ENCODE assay signal across 19 cellular contexts in the genomic region with DNA sequence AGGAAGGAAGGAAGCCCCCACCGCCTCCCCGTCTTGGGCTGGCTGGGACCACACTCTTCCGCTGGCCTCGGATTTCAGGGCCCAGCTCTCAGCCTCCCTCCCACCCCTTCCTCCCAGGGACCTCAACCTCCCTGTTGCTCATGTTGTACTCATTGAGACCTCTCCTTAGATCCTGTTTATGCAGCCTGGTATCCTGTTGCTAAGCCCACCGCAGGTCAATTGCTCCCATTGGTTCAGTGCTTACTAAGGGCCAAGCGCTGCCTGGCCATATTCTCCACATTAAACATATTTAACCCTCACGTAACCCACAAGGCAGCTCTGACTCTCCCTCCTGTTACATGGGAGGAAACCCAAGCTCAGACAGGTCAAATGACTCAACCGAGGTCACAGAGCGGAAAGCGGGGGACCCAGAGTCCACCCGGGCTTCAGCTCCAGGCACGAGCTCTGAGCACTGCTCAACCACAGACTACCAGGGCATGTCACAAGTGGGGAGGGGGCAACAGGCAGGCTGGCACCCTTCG. TPM values are rescaled to one million over a fixed set of nuclear protein-coding genes. Genes with fewer than 3 reads are reported as not detected.
DNase-seq lines count a peak whose midpoint lies in the region; ATAC-seq and TF ChIP-seq lines count a peak whose summit lies in the region.
"Had no signal": no experiment of that assay in that cellular context is flagged by ENCODE, and none has a peak within 500 bp of the region (broad histone marks: within the 10 kb centered on the region; RNA-seq: fewer than 3 reads in every experiment).

No MANE protein-coding gene starts in this region.

- ATAC-seq in activated CD8-positive, alpha-beta T cell treated with anti-CD3 and anti-CD28 coated beads for 36 hours, result peak; percentile 17
- no peak for ATAC-seq in activated CD8-positive, alpha-beta T cell treated with anti-CD3 and anti-CD28 coated beads, Interleukin-2, amount 10 ng/mL, durations not matched to agents 7 days and 5 days
- ATAC-seq in upper lobe of left lung (ENCODE audit: low FRiP score in 2 of 2), result no peak
- ATAC-seq: GM12878, mucosa of descending colon had no signal

- TF ChIP-seq POLR2A in spleen (IDR thresholded peaks at IDR 0.05) (no peak), upper lobe of left lung (IDR thresholded peaks at IDR 0.05) (no peak)

- H3K4me1 ChIP-seq in spleen (peaks cover 0 to 14% (median 2%) of the 10 kb centered on the region in 6 donors), upper lobe of left lung (no peaks in the 10 kb centered on the region)
- H3K4me1 ChIP-seq: heart right ventricle, prostate gland, testis had no signal

- H3K27ac Mint-ChIP-seq in activated CD8-positive, alpha-beta T cell treated with anti-CD3 and anti-CD28 coated beads for 36 hours, result no peak overlapping the region
- no peak overlapping the region for H3K27ac Mint-ChIP-seq in activated CD8-positive, alpha-beta T cell treated with anti-CD3 and anti-CD28 coated beads, Interleukin-2, amount 10 ng/mL, durations not matched to agents 7 days and 5 days
- H3K27ac Mint-ChIP-seq: activated naive CD4-positive, alpha-beta T cell treated with anti-CD3 and anti-CD28 coated beads for 36 hours; T-helper 1 cell treated with Interleukin-12 subunit alpha and Interleukin-12 subunit beta and Interleukin-4 antibody, amounts not matched to agents 30 μg/mL and 1 μg/mL, for 36 hours had no signal

- POLR2A ChIA-PET in activated CD8-positive, alpha-beta T cell treated with anti-CD3 and anti-CD28 coated beads for 36 hours (lab: Charles Lee), result no interaction called here
- POLR2A ChIA-PET in activated CD8-positive, alpha-beta T cell treated with anti-CD3 and anti-CD28 coated beads, Interleukin-2, amount 10 ng/mL, durations not matched to agents 7 days and 5 days (lab: Charles Lee), result no interaction called here

- no peak for TF ChIP-seq CTCF in activated CD8-positive, alpha-beta T cell treated with anti-CD3 and anti-CD28 coated beads for 36 hours (IDR thresholded peaks at IDR 0.05)
- TF ChIP-seq CTCF in foreskin fibroblast (IDR thresholded peaks at IDR 0.05; ENCODE audit: low read depth, low read length) (no peak), spleen (IDR thresholded peaks at IDR 0.05 in 8 of 11, conservative IDR thresholded peaks at IDR 0.05 in 3 of 11) (no peak), upper lobe of left lung (IDR thresholded peaks at IDR 0.05) (no peak), coronary artery (IDR thresholded peaks at IDR 0.05) (no peak)

- H3K27me3 ChIP-seq in spleen (replicated peaks in 1 of 7) (peaks cover 0 to 37% (median 0%) of the 10 kb centered on the region in 7 donors), upper lobe of left lung (no peaks in the 10 kb centered on the region)
- H3K27me3 ChIP-seq: testis had no signal

- H3K36me3 ChIP-seq in spleen (no peaks in the 10 kb centered on the region), upper lobe of left lung (no peaks in the 10 kb centered on the region)
- H3K36me3 ChIP-seq: heart right ventricle, prostate gland had no signal

- peak overlapping the region in 5 of 8 donors; percentile 20 to 69 (median 42) for H3K27ac ChIP-seq in spleen
- no peak overlapping the region for H3K27ac ChIP-seq in upper lobe of left lung
- H3K27ac ChIP-seq in coronary artery, result no peak overlapping the region
- H3K27ac ChIP-seq: heart right ventricle, prostate gland, testis had no signal

- DNase-seq in activated CD8-positive, alpha-beta T cell treated with anti-CD3 and anti-CD28 coated beads for 36 hours, result no peak
- no peak for DNase-seq in activated CD8-positive, alpha-beta T cell treated with anti-CD3 and anti-CD28 coated beads, Interleukin-2, amount 10 ng/mL, durations not matched to agents 7 days and 5 days
- peak; percentile 89 for DNase-seq in amniotic epithelial cell (ENCODE audit: low read depth)
- DNase-seq in foreskin fibroblast, result peak; percentile 71 to 75
- no peak for DNase-seq in spleen
- no peak for DNase-seq in DMS 273 treated with DMSO at 0.1 percent for 48 hours (lab: John Stamatoyannopoulos, UW)
- DNase-seq in upper lobe of left lung, result no peak
- DNase-seq in coronary artery (ENCODE audit: low spot score), result no peak
- DNase-seq: activated naive CD4-positive, alpha-beta T cell treated with anti-CD3 and anti-CD28 coated beads for 36 hours; CD4-positive, alpha-beta memory T cell; heart right ventricle; kidney glomerular epithelial cell; mucosa of descending colon; NCI-H2081; NCI-H774; testis had no signal

- no peaks in the 10 kb centered on the region for H3K9me3 Mint-ChIP-seq in activated CD8-positive, alpha-beta T cell treated with anti-CD3 and anti-CD28 coated beads for 36 hours
- H3K9me3 Mint-ChIP-seq in activated CD8-positive, alpha-beta T cell treated with anti-CD3 and anti-CD28 coated beads, Interleukin-2, amount 10 ng/mL, durations not matched to agents 7 days and 5 days (ENCODE audit: insufficient read depth), result no peaks in the 10 kb centered on the region
- H3K9me3 Mint-ChIP-seq: activated naive CD4-positive, alpha-beta T cell treated with anti-CD3 and anti-CD28 coated beads for 36 hours; T-helper 1 cell treated with Interleukin-12 subunit alpha and Interleukin-12 subunit beta and Interleukin-4 antibody, amounts not matched to agents 30 μg/mL and 1 μg/mL, for 36 hours had no signal

- no peak overlapping the region for H3K4me3 Mint-ChIP-seq in activated CD8-positive, alpha-beta T cell treated with anti-CD3 and anti-CD28 coated beads for 36 hours
- H3K4me3 Mint-ChIP-seq in activated CD8-positive, alpha-beta T cell treated with anti-CD3 and anti-CD28 coated beads, Interleukin-2, amount 10 ng/mL, durations not matched to agents 7 days and 5 days, result no peak overlapping the region
- H3K4me3 Mint-ChIP-seq: activated naive CD4-positive, alpha-beta T cell treated with anti-CD3 and anti-CD28 coated beads for 36 hours; CD4-positive, alpha-beta memory T cell; T-helper 1 cell treated with Interleukin-12 subunit alpha and Interleukin-12 subunit beta and Interleukin-4 antibody, amounts not matched to agents 30 μg/mL and 1 μg/mL, for 36 hours had no signal

- no peaks in the 10 kb centered on the region for H3K36me3 Mint-ChIP-seq in activated CD8-positive, alpha-beta T cell treated with anti-CD3 and anti-CD28 coated beads for 36 hours (ENCODE audit: low read depth)
- no peaks in the 10 kb centered on the region for H3K36me3 Mint-ChIP-seq in activated CD8-positive, alpha-beta T cell treated with anti-CD3 and anti-CD28 coated beads, Interleukin-2, amount 10 ng/mL, durations not matched to agents 7 days and 5 days (ENCODE audit: low read depth)
- H3K36me3 Mint-ChIP-seq: CD4-positive, alpha-beta memory T cell had no signal

- CTCF ChIA-PET in activated CD8-positive, alpha-beta T cell treated with anti-CD3 and anti-CD28 coated beads for 36 hours (lab: Charles Lee), result no interaction called here
- CTCF ChIA-PET in activated CD8-positive, alpha-beta T cell treated with anti-CD3 and anti-CD28 coated beads, Interleukin-2, amount 10 ng/mL, durations not matched to agents 7 days and 5 days (lab: Charles Lee), result no interaction called here

- WGBS in spleen, 5 donors, result 58 to 65% (median 61%) methylated on average over 13 of the region's 13 CpGs
- WGBS in upper lobe of left lung, 2 donors, result 72 to 74% methylated on average over 13 of the region's 13 CpGs

- H3K9me3 ChIP-seq in spleen (no peaks in the 10 kb centered on the region), upper lobe of left lung (no peaks in the 10 kb centered on the region)
- H3K9me3 ChIP-seq: heart right ventricle, mucosa of descending colon, prostate gland, testis had no signal

- TF ChIP-seq EP300 in upper lobe of left lung (IDR thresholded peaks at IDR 0.05), result no peak

- intact Hi-C loops in activated CD8-positive, alpha-beta T cell treated with anti-CD3 and anti-CD28 coated beads for 36 hours (cut with micrococcal nuclease), result no loop called here
- intact Hi-C loops in spleen (cut with DNase I; ENCODE audit: low total_unique reads), result no loop called here

- H3K27me3 Mint-ChIP-seq in activated CD8-positive, alpha-beta T cell treated with anti-CD3 and anti-CD28 coated beads for 36 hours, result peaks cover 18% of the 10 kb centered on the region
- H3K27me3 Mint-ChIP-seq in activated CD8-positive, alpha-beta T cell treated with anti-CD3 and anti-CD28 coated beads, Interleukin-2, amount 10 ng/mL, durations not matched to agents 7 days and 5 days (ENCODE audit: low read depth), result peaks cover 19% of the 10 kb centered on the region

- no peaks in the 10 kb centered on the region for H3K4me1 Mint-ChIP-seq in activated CD8-positive, alpha-beta T cell treated with anti-CD3 and anti-CD28 coated beads for 36 hours (ENCODE audit: low read depth)
- H3K4me1 Mint-ChIP-seq in activated CD8-positive, alpha-beta T cell treated with anti-CD3 and anti-CD28 coated beads, Interleukin-2, amount 10 ng/mL, durations not matched to agents 7 days and 5 days (ENCODE audit: low read depth), result no peaks in the 10 kb centered on the region
- H3K4me1 Mint-ChIP-seq: CD4-positive, alpha-beta memory T cell had no signal

- H3K4me3 ChIP-seq in foreskin fibroblast (ENCODE audit: low read depth in 1 of 2, low read length in 2 of 2), result no peak overlapping the region
- no peak overlapping the region for H3K4me3 ChIP-seq in spleen
- H3K4me3 ChIP-seq in upper lobe of left lung, result no peak overlapping the region
- H3K4me3 ChIP-seq in coronary artery, result no peak overlapping the region
- H3K4me3 ChIP-seq: GM12878, heart right ventricle, mucosa of descending colon, prostate gland, testis had no signal

RNA-seq across cellular contexts. Expression of a gene that starts 23.2 kb away (rescaled TPM):
- total RNA-seq in activated CD8-positive, alpha-beta T cell treated with anti-CD3 and anti-CD28 coated beads for 36 hours, result 1 to 10 TPM; 7.5 to 7.8 TPM
- 10 to 100 TPM in 1 of 2 experiments, 1 to 10 TPM in 1; 9.7 to 10.2 TPM for total RNA-seq in activated CD8-positive, alpha-beta T cell treated with anti-CD3 and anti-CD28 coated beads, Interleukin-2, amount 10 ng/mL, durations not matched to agents 7 days and 5 days
- total RNA-seq in spleen, result 10 to 100 TPM; 32.1 to 55.3 (median 37.8) TPM
- polyA plus RNA-seq in spleen, result 10 to 100 TPM in 1 of 3 donors, 1 to 10 TPM in 2; 4.5 to 13.9 (median 5.5) TPM
- total RNA-seq in upper lobe of left lung, result 10 to 100 TPM; 36.7 to 57.0 (median 44.5) TPM

Comparison
In these comparisons a context has a peak if more than half of its experiments do, and no peak if none do; other contexts are left out.
1. DNase-seq: peak in amniotic epithelial cell (single experiment) and foreskin fibroblast (2 of 2); none in activated CD8-positive, alpha-beta T cell treated with anti-CD3 and anti-CD28 coated beads for 36 hours (single experiment), activated CD8-positive, alpha-beta T cell treated with anti-CD3 and anti-CD28 coated beads, Interleukin-2, amount 10 ng/mL, durations not matched to agents 7 days and 5 days (single experiment), spleen (single experiment), DMS 273 treated with DMSO at 0.1 percent for 48 hours (single experiment), upper lobe of left lung (0 of 2) and coronary artery (single experiment).
2. H3K27ac ChIP-seq: peak in spleen (5 of 8); none in upper lobe of left lung (0 of 4) and coronary artery (0 of 2).